In genomic region chr18:59898609-59899297, GRCh38 we compare ENCODE assay signal across 8 cellular contexts. TPM values are rescaled to one million over a fixed set of nuclear protein-coding genes. Genes with fewer than 3 reads are reported as not detected.
DNase-seq lines count a peak whose midpoint lies in the region; ATAC-seq and TF ChIP-seq lines count a peak whose summit lies in the region.

No MANE protein-coding gene starts in this region.

- H2BK20ac ChIP-seq in IMR-90 (ENCODE audit: low read depth, low read length), result peak overlapping the region; percentile 92

- H3K23ac ChIP-seq in IMR-90 (ENCODE audit: low read depth, low read length), result peak overlapping the region; percentile 99

- peak overlapping the region; percentile 66 to 91 for H4K8ac ChIP-seq in IMR-90 (ENCODE audit: low read depth in 2 of 2, low read length in 2 of 2)

- peak overlapping the region; percentile 89 for H3K14ac ChIP-seq in IMR-90 (replicated peaks; ENCODE audit: low read depth, low read length)

- peak overlapping the region; percentile 97 for H3K4ac ChIP-seq in IMR-90 (ENCODE audit: low read depth, low read length)

- no peaks in the 10 kb centered on the region for H3K9me2 ChIP-seq in neural cell (ENCODE audit: insufficient read depth, low read length)

- H4K20me1 ChIP-seq in IMR-90 (ENCODE audit: insufficient read depth, low read length), result peaks cover 23% of the 10 kb centered on the region
- H4K20me1 ChIP-seq in neural cell (ENCODE audit: insufficient read depth), result no peaks in the 10 kb centered on the region

- POLR2A ChIA-PET in IMR-90 (lab: Charles Lee; ENCODE audit: unreplicated experiment), result interaction anchor here (0.6 to 0.7 kb wide), 5 partner anchors 9 to 355 kb away, joined by 3 to 5 read pairs (median 3); no protein-coding TSS in a partner anchor

- H3K79me2 ChIP-seq in neural cell (replicated peaks; ENCODE audit: insufficient read depth, low read length), result no peaks in the 10 kb centered on the region

- H3K4me2 ChIP-seq in IMR-90 (ENCODE audit: low read depth, low read length) (peak overlapping the region; percentile 95), neural cell (ENCODE audit: low read length) (no peak overlapping the region)

- H2BK15ac ChIP-seq in IMR-90 (ENCODE audit: low read depth, low read length), result peak overlapping the region; percentile 92

- DNase-seq in IMR-90 (no peak), colonic mucosa (no peak), DMS53 treated with DMSO at 0.1 percent for 48 hours (lab: John Stamatoyannopoulos, UW; ENCODE audit: unreplicated experiment) (no peak), SKM-1 (lab: John Stamatoyannopoulos, UW; ENCODE audit: unreplicated experiment) (no peak), COLO829 (ENCODE audit: low spot score) (no peak)
- no peak for DNase-seq in stimulated activated CD4-positive, alpha-beta T cell treated with anti-CD3 and anti-CD28 coated beads, Interleukin-2, amount 100 ng/mL, for 24 hours

- H4K91ac ChIP-seq in IMR-90 (ENCODE audit: insufficient read depth, low read depth, low read length), result peak overlapping the region; percentile 92

- no peaks in the 10 kb centered on the region for H3F3A ChIP-seq in neural cell (ENCODE audit: insufficient read depth, low read length, poor library complexity, severe bottlenecking)

- H3K27me3 ChIP-seq in IMR-90 (ENCODE audit: control insufficient read depth, insufficient read depth, low read length) (no peaks in the 10 kb centered on the region), colonic mucosa (no peaks in the 10 kb centered on the region), neural cell (ENCODE audit: insufficient read depth, low read depth, low read length) (peaks cover 53% of the 10 kb centered on the region)

- peak; percentile 1 for ATAC-seq in GM18505 (IDR thresholded peaks at IDR 0.05; ENCODE audit: unreplicated experiment)
- no peak for ATAC-seq in IMR-90 (ENCODE audit: low read depth)

- in situ Hi-C loops in IMR-90 (cut with MboI; ENCODE audit: low sequenced_read_pairs), result no loop called here

- no peak for TF ChIP-seq POLR2A in GM18505 (IDR thresholded peaks at IDR 0.05; ENCODE audit: borderline replicate concordance, extremely low read depth, insufficient read depth, insufficient read length)
- no peak for TF ChIP-seq POLR2A in IMR-90 (IDR thresholded peaks at IDR 0.05; ENCODE audit: low read depth, low read length)

- peaks cover 12% of the 10 kb centered on the region for H3K9me1 ChIP-seq in IMR-90 (ENCODE audit: insufficient read depth, low read length)

- peak overlapping the region; percentile 95 for H2BK120ac ChIP-seq in IMR-90 (ENCODE audit: low read depth, low read length)

- H2AK5ac ChIP-seq in IMR-90 (ENCODE audit: low read depth, low read length), result peak overlapping the region; percentile 90

- TSS peak; percentile 73 for BruUV-seq in IMR-90 (replicated peaks; lab: Mats Ljungman, UMichigan)

- TF ChIP-seq EP300 in neural cell (conservative IDR thresholded peaks at IDR 0.05; ENCODE audit: poor library complexity, severe bottlenecking), result no peak

- H2BK5ac ChIP-seq in IMR-90 (ENCODE audit: low read depth, low read length, poor library complexity, severe bottlenecking), result peak overlapping the region; percentile 97

- H3K18ac ChIP-seq in IMR-90 (ENCODE audit: low read depth, low read length), result peak overlapping the region; percentile 87

- dilution Hi-C loops in IMR-90 (cut with HindIII; ENCODE audit: low sequenced_read_pairs, unreplicated experiment), result no loop called here

- peak overlapping the region; percentile 89 for H2AK9ac ChIP-seq in IMR-90 (replicated peaks; ENCODE audit: low read depth, low read length, poor library complexity)

- H3K79me1 ChIP-seq in IMR-90 (ENCODE audit: low read depth in 1 of 2, low read length in 2 of 2), result peaks cover 19 to 35% of the 10 kb centered on the region in 2 experiments; a peak in 3 of 4 replicates

- H3K9me3 ChIP-seq in IMR-90 (ENCODE audit: control insufficient read depth, insufficient read depth, low read length), result no peaks in the 10 kb centered on the region
- no peaks in the 10 kb centered on the region for H3K9me3 ChIP-seq in colonic mucosa
- peaks cover 3% of the 10 kb centered on the region for H3K9me3 ChIP-seq in neural cell (ENCODE audit: low read length)

- 18% methylated on average over 18 of the region's 33 CpGs; no CpG with 5 or more reads in 1 of the 2 experiments for WGBS in IMR-90 (ENCODE audit: extremely low coverage in 2 of 2, insufficient read length in 1 of 2), 2 experiments

- peak overlapping the region; percentile 91 for H4K5ac ChIP-seq in IMR-90 (ENCODE audit: low read depth, low read length)

- H3K27ac ChIP-seq in IMR-90 (ENCODE audit: insufficient read depth, low read length), result peak overlapping the region; percentile 97
- peak overlapping the region; percentile 91 for H3K27ac ChIP-seq in colonic mucosa
- H3K27ac ChIP-seq in neural cell (ENCODE audit: low read length), result no peak overlapping the region

- H3K9ac ChIP-seq in IMR-90 (ENCODE audit: low read depth, low read length) (peak overlapping the region; percentile 88), colonic mucosa (ENCODE audit: low read depth in 2 of 2, low read length in 2 of 2) (peak overlapping the region in 1 of 2 donors; percentile 81), neural cell (ENCODE audit: low read length) (no peak overlapping the region)

- TF ChIP-seq CTCF in IMR-90 (conservative IDR thresholded peaks at IDR 0.05; ENCODE audit: low read depth, low read length) (no peak), colonic mucosa (IDR thresholded peaks at IDR 0.05) (no peak), neural cell (IDR thresholded peaks at IDR 0.05; ENCODE audit: poor library complexity, severe bottlenecking) (no peak)

- peaks cover 7% of the 10 kb centered on the region for H3K36me3 ChIP-seq in IMR-90 (ENCODE audit: control insufficient read depth, insufficient read depth, low read length)
- H3K36me3 ChIP-seq in colonic mucosa, result no peaks in the 10 kb centered on the region
- no peaks in the 10 kb centered on the region for H3K36me3 ChIP-seq in neural cell (ENCODE audit: insufficient read depth, low read length)

- CTCF ChIA-PET in IMR-90 (lab: Yijun Ruan, JAX), result no interaction called here

- H2AFZ ChIP-seq in IMR-90 (replicated peaks; ENCODE audit: low read length, poor library complexity), result peak overlapping the region; percentile 76
- no peak overlapping the region for H2AFZ ChIP-seq in neural cell (ENCODE audit: low read depth, low read length)

- no peak for TF ChIP-seq RAD21 in IMR-90 (IDR thresholded peaks at IDR 0.05; ENCODE audit: low read length)
- no peak for TF ChIP-seq RAD21 in neural cell (conservative IDR thresholded peaks at IDR 0.05)

- peak overlapping the region; percentile 96 for H3K56ac ChIP-seq in IMR-90 (ENCODE audit: extremely low read depth, insufficient read depth, low read length)

- intact Hi-C loops in IMR-90 (cut with micrococcal nuclease), result loop anchor here (1.0 to 5.0 kb wide), 3 partner anchors 14 to 181 kb away; no protein-coding TSS in a partner anchor
- intact Hi-C loops in colonic mucosa (cut with DNase I), result no loop called here

- peaks cover 9% of the 10 kb centered on the region for H3K4me1 ChIP-seq in IMR-90 (ENCODE audit: control insufficient read depth, insufficient read depth, low read length)
- H3K4me1 ChIP-seq in colonic mucosa, result no peaks in the 10 kb centered on the region

- H3K4me3 ChIP-seq in IMR-90 (ENCODE audit: insufficient read depth, low read depth, low read length) (peak overlapping the region; percentile 76), colonic mucosa (peak overlapping the region; percentile 56), neural cell (ENCODE audit: low read length) (peak overlapping the region; percentile 83)

TF ChIP-seq in IMR-90, 13 proteins besides CTCF, POLR2A, EP300 and RAD21:
- TF ChIP-seq ELK1 (IDR thresholded peaks at IDR 0.05; ENCODE audit: borderline replicate concordance, low read depth, low read length) (no peak), MAFK (IDR thresholded peaks at IDR 0.05; ENCODE audit: low read depth, low read length) (no peak), NFE2L2 (IDR thresholded peaks at IDR 0.05; ENCODE audit: low read depth, low read length) (no peak)

TF ChIP-seq in neural cell, 6 proteins besides CTCF, POLR2A, EP300 and RAD21:
- TF ChIP-seq POLR2AphosphoS5 (IDR thresholded peaks at IDR 0.05) (peak; percentile 13), TAF1 (IDR thresholded peaks at IDR 0.05; ENCODE audit: low read depth) (no peak), REST (IDR thresholded peaks at IDR 0.05; ENCODE audit: borderline replicate concordance) (no peak), SMC3 (conservative IDR thresholded peaks at IDR 0.05; ENCODE audit: poor library complexity) (no peak)

RNA-seq across cellular contexts. Expression of gene PMAIP1, which starts 1.0 kb away (rescaled TPM):
- total RNA-seq in IMR-90 (2012; rRNA removed), result 14.0 and 26.9 TPM in 2 replicates
- polyA plus RNA-seq in IMR-90 (2012; rRNA removed), result 25.9 and 30.1 TPM in 2 replicates
- polyA plus RNA-seq in IMR-90 (2012; cell fraction: cytosol; rRNA removed), result 4.3 and 12.5 TPM in 2 replicates
- 7.2 and 17.3 TPM in 2 replicates for polyA plus RNA-seq in IMR-90 (2012; cell fraction: nucleus; rRNA removed; ENCODE audit: low replicate concordance)
- total RNA-seq in colonic mucosa, result 1 to 10 TPM; 4.3 to 4.9 TPM
- 1.1 and 2.4 TPM in 2 replicates for polyA plus RNA-seq in neural cell
- 0.69 and 0.97 TPM in 2 replicates for polyA minus RNA-seq in neural cell
